ENCODE assay signal across 11 cellular contexts in the genomic region with DNA sequence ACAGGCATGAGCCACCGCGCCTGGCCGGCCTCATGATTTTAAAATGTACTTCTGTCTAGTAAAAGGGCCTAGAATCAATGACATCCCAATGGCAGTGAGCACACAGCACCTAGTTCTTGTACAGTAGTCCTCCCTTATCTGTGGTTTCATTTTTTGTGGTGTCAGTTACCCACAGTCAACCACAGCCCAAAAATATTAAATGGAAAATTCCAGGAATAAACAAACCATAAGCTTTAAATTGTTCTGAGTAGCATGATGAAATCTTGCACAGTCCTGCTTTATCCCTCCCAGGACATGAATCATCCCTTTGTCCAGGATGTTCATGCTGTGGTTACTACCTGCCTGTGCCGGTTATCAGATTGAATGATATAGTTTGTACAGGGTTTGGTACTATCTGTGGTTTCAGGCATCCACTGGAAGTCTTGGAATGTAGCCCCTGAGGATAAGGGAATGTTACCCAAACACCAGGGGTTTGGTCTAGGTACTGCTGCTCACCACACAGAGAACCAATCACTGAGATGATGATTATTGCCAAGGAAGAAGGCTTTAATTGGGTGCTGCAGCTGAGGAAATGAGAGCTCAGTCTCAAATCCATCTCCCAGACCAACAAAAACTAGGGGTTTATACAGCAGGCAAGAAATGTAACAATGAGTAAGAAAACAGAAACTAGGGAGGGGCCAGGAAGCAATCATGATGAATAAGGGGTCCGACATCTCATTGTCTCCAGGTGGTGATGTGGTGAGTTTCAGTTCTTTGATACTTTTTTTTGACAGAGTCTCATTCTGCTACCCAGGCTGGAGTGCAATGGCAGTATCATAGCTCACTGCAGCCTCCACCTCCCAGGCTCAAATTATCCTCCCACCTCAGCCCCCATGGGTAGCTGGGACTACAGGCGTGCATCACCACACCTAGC. TPM values are rescaled to one million over a fixed set of nuclear protein-coding genes. Genes with fewer than 3 reads are reported as not detected.
DNase-seq lines count a peak whose midpoint lies in the region; ATAC-seq, FAIRE-seq and TF ChIP-seq lines count a peak whose summit lies in the region.
"Had no signal": no experiment of that assay in that cellular context is flagged by ENCODE, and none has a peak within 500 bp of the region (broad histone marks: within the 10 kb centered on the region; RNA-seq: fewer than 3 reads in every experiment).

No MANE protein-coding gene starts in this region.

- ATAC-seq in activated T-cell treated with anti-CD3 and anti-CD28 coated beads, Interleukin-2, amount 50 U/mL, for 72 hours (replicated peaks in 1 of 2), result peak; percentile 86 to 90
- no peak for ATAC-seq in natural killer cell
- ATAC-seq in CD8-positive, alpha-beta T cell, result no peak
- ATAC-seq: gastrocnemius medialis had no signal

- no peaks in the 10 kb centered on the region for H3K4me1 ChIP-seq in CD8-positive, alpha-beta T cell (ENCODE audit: insufficient read depth, low read length)
- H3K4me1 ChIP-seq: HAP-1 had no signal

- FAIRE-seq in HTR-8/SVneo (lab: Jason Lieb, UNC), result no peak

- POLR2A ChIA-PET in CD8-positive, alpha-beta T cell (lab: Charles Lee), result no interaction called here

- DNase-seq in AG20443 (ENCODE audit: low spot score) (peak; percentile 45), HTR-8/SVneo (ENCODE audit: insufficient read length, low spot score) (peak; percentile 11), glomerular visceral epithelial cell (ENCODE audit: extremely low spot score) (peak; percentile 84), natural killer cell (no peak), SKM-1 (lab: John Stamatoyannopoulos, UW; ENCODE audit: unreplicated experiment) (no peak), cerebellar nuclear complex (lab: John Stamatoyannopoulos, UW) (no peak)
- DNase-seq in activated T-cell treated with anti-CD3 and anti-CD28 coated beads, Interleukin-2, amount 50 U/mL, for 72 hours, result peak; percentile 18 to 36
- no peak for DNase-seq in CD8-positive, alpha-beta T cell
- DNase-seq: activated CD4-positive, alpha-beta T cell treated with anti-CD3 and anti-CD28 coated beads, Interleukin-2, amount 50 U/mL, for 4 hours; gastrocnemius medialis had no signal

- no peaks in the 10 kb centered on the region for H3K36me3 ChIP-seq in CD8-positive, alpha-beta T cell (ENCODE audit: insufficient read depth, low read length)
- H3K36me3 ChIP-seq: gastrocnemius medialis, HAP-1 had no signal

- no peak for TF ChIP-seq CTCF in natural killer cell (IDR thresholded peaks at IDR 0.05)
- no peak for TF ChIP-seq CTCF in CD8-positive, alpha-beta T cell (IDR thresholded peaks at IDR 0.05)

- peaks cover 8% of the 10 kb centered on the region for H3K4me1 Mint-ChIP-seq in activated T-cell treated with anti-CD3 and anti-CD28 coated beads, Interleukin-2, amount 50 U/mL, for 72 hours (ENCODE audit: low read depth)
- no peaks in the 10 kb centered on the region for H3K4me1 Mint-ChIP-seq in natural killer cell
- H3K4me1 Mint-ChIP-seq in CD8-positive, alpha-beta T cell (ENCODE audit: low read depth), result no peaks in the 10 kb centered on the region

- no peaks in the 10 kb centered on the region for H3K27me3 ChIP-seq in CD8-positive, alpha-beta T cell (ENCODE audit: insufficient read depth, low read length)
- H3K27me3 ChIP-seq: gastrocnemius medialis had no signal

- peaks cover 0 to 2% of the 10 kb centered on the region in 2 donors for H3K36me3 Mint-ChIP-seq in activated T-cell treated with anti-CD3 and anti-CD28 coated beads, Interleukin-2, amount 50 U/mL, for 72 hours (ENCODE audit: insufficient read depth in 2 of 2)
- no peaks in the 10 kb centered on the region for H3K36me3 Mint-ChIP-seq in natural killer cell
- no peaks in the 10 kb centered on the region for H3K36me3 Mint-ChIP-seq in CD8-positive, alpha-beta T cell

- peak overlapping the region; percentile 70 for H3K27ac Mint-ChIP-seq in activated T-cell treated with anti-CD3 and anti-CD28 coated beads, Interleukin-2, amount 50 U/mL, for 72 hours
- H3K27ac Mint-ChIP-seq in natural killer cell, result no peak overlapping the region
- H3K27ac Mint-ChIP-seq in CD8-positive, alpha-beta T cell, result no peak overlapping the region

- peaks cover 0 to 1% of the 10 kb centered on the region in 2 donors for H3K9me3 Mint-ChIP-seq in activated T-cell treated with anti-CD3 and anti-CD28 coated beads, Interleukin-2, amount 50 U/mL, for 72 hours
- H3K9me3 Mint-ChIP-seq in natural killer cell, result no peaks in the 10 kb centered on the region
- no peaks in the 10 kb centered on the region for H3K9me3 Mint-ChIP-seq in CD8-positive, alpha-beta T cell

- H3K27me3 Mint-ChIP-seq in activated T-cell treated with anti-CD3 and anti-CD28 coated beads, Interleukin-2, amount 50 U/mL, for 72 hours (ENCODE audit: low read depth), result peaks cover 6% of the 10 kb centered on the region
- peaks cover 0 to 2% of the 10 kb centered on the region in 2 donors for H3K27me3 Mint-ChIP-seq in natural killer cell (ENCODE audit: low read depth in 2 of 2)
- no peaks in the 10 kb centered on the region for H3K27me3 Mint-ChIP-seq in CD8-positive, alpha-beta T cell (ENCODE audit: low read depth)

- intact Hi-C loops in natural killer cell (cut with micrococcal nuclease), result no loop called here
- intact Hi-C loops in CD8-positive, alpha-beta T cell (cut with DNase I, micrococcal nuclease), result no loop called here

- H3K27ac ChIP-seq in CD8-positive, alpha-beta T cell (ENCODE audit: low read depth, low read length), result no peak overlapping the region
- H3K27ac ChIP-seq: gastrocnemius medialis had no signal

- peak overlapping the region in 1 of 2 donors; percentile 12 for H3K4me3 Mint-ChIP-seq in activated T-cell treated with anti-CD3 and anti-CD28 coated beads, Interleukin-2, amount 50 U/mL, for 72 hours
- H3K4me3 Mint-ChIP-seq in natural killer cell, result no peak overlapping the region
- H3K4me3 Mint-ChIP-seq in CD8-positive, alpha-beta T cell, result no peak overlapping the region

- no peak overlapping the region for H3K4me3 ChIP-seq in CD8-positive, alpha-beta T cell (ENCODE audit: low read depth, low read length)
- H3K4me3 ChIP-seq: gastrocnemius medialis, HAP-1 had no signal

- no peaks in the 10 kb centered on the region for H3K9me3 ChIP-seq in CD8-positive, alpha-beta T cell (ENCODE audit: low read length)
- H3K9me3 ChIP-seq: gastrocnemius medialis, HAP-1 had no signal

- CTCF ChIA-PET in CD8-positive, alpha-beta T cell (lab: Charles Lee), result no interaction called here

RNA-seq across cellular contexts. Expression of a gene that starts 16.1 kb away (rescaled TPM):
- total RNA-seq in activated T-cell treated with anti-CD3 and anti-CD28 coated beads, Interleukin-2, amount 50 U/mL, for 72 hours, result 10 to 100 TPM; 15.7 to 18.7 TPM
- total RNA-seq in natural killer cell, result 1 to 10 TPM; 3.2 to 5.7 (median 3.7) TPM
- total RNA-seq in CD8-positive, alpha-beta T cell, result 10 to 100 TPM; 10.7 to 11.8 TPM

Comparison
In these comparisons a context has a peak if more than half of its experiments do, and no peak if none do; other contexts are left out.
1. DNase-seq: peak in AG20443 (single experiment), HTR-8/SVneo (single experiment), activated T-cell treated with anti-CD3 and anti-CD28 coated beads, Interleukin-2, amount 50 U/mL, for 72 hours (2 of 2) and glomerular visceral epithelial cell (single experiment); none in natural killer cell (single experiment), SKM-1 (single experiment), CD8-positive, alpha-beta T cell (0 of 7) and cerebellar nuclear complex (0 of 2).
2. ATAC-seq: peak in activated T-cell treated with anti-CD3 and anti-CD28 coated beads, Interleukin-2, amount 50 U/mL, for 72 hours (2 of 2); none in natural killer cell (0 of 3) and CD8-positive, alpha-beta T cell (single experiment).